In the genomic region with DNA sequence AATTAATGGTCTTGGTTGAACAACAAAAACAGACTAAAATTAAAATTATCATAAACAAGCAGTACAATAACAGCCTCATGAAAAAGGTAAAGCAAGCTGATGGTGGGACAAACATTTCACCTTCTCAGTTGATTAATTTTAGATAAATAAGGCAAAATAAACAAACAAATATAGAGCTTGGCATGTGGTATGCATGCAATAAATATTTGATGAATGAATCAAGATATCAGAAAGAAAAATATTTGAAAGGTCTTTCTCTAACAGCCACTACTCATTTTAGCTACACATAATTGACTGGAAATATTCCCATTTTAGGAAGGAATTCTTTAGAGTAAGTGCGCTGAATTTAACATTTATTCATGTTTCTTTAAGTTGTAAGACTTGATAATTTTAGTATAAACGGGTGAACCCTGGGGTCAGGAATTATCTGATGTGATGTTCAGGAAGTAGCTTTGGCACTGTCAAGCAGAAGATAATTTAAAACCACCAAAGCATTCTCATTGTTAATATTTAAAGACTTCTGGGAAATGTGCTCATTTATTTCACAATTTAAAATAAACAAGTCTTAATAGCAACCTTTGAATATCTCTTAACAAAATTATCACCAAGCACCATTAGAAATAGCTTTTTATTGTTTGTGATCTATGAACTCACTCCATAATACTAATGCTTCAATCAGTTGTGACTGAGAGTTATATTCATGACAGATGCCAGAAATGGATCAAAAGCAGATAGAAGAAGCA, we compare ENCODE assay signal across 1 cellular context.
TF ChIP-seq lines count a peak whose summit lies in the region.

No MANE protein-coding gene starts in this region.

TF ChIP-seq in liver, 16 proteins besides CTCF, POLR2A, EP300 and RAD21 (continued from another document):
- peak in 1 of 2 donors; percentile 17 for TF ChIP-seq GABPA (IDR thresholded peaks at IDR 0.05 in 1 of 2, conservative IDR thresholded peaks at IDR 0.05 in 1 of 2)
- TF ChIP-seq SP1 (IDR thresholded peaks at IDR 0.05), result peak; percentile 88
- peak; percentile 59 for TF ChIP-seq REST (IDR thresholded peaks at IDR 0.05)
- peak; percentile 84 for TF ChIP-seq MAX (IDR thresholded peaks at IDR 0.05)
- TF ChIP-seq YY1 (IDR thresholded peaks at IDR 0.05), result peak; percentile 50
- no peak for TF ChIP-seq ATF3 (IDR thresholded peaks at IDR 0.05)
- peak in 1 of 2 donors; percentile 67 for TF ChIP-seq EGR1 (IDR thresholded peaks at IDR 0.05; ENCODE audit: low read depth in 2 of 2)
- TF ChIP-seq RXRA (IDR thresholded peaks at IDR 0.05), result peak; percentile 73 to 77
- peak; percentile 86 for TF ChIP-seq NR2F2 (IDR thresholded peaks at IDR 0.05)
